In genomic region chr15:76401285-76401684, GRCh38 we compare ENCODE assay signal across 17 cellular contexts.
DNase-seq lines count a peak whose midpoint lies in the region; ATAC-seq and TF ChIP-seq lines count a peak whose summit lies in the region.
"Had no signal": no experiment of that assay in that cellular context is flagged by ENCODE, and none has a peak within 500 bp of the region (broad histone marks: within the 10 kb centered on the region; RNA-seq: fewer than 3 reads in every experiment).

No MANE protein-coding gene starts in this region.

- no peak overlapping the region for H2BK5ac ChIP-seq in mesendoderm (ENCODE audit: low read length)

- ATAC-seq in PC-3 (no peak), GM21390 (IDR thresholded peaks at IDR 0.05; ENCODE audit: unreplicated experiment) (no peak)
- ATAC-seq: activated CD8-positive, alpha-beta T cell treated with anti-CD3 and anti-CD28 coated beads, Interleukin-2, amount 10 ng/mL, durations not matched to agents 7 days and 5 days; activated naive CD8-positive, alpha-beta T cell treated with anti-CD3 and anti-CD28 coated beads, Interleukin-2, amount 50 U/mL, for 24 hours; natural killer cell treated with Interleukin-12 subunit alpha and Interleukin-12 subunit beta and Interleukin-15 and Interleukin-18, amount 100 ng/mL, for 72 hours; T-cell had no signal

- H2BK15ac ChIP-seq in mesendoderm (replicated peaks; ENCODE audit: low read depth) = no peak overlapping the region

- no peak overlapping the region for H3K18ac ChIP-seq in mesendoderm (ENCODE audit: low read length)

- H2AK5ac ChIP-seq in mesendoderm (ENCODE audit: low read length) = no peak overlapping the region

- no peak overlapping the region for H2AFZ ChIP-seq in PC-3 (ENCODE audit: low read length)

- H3K4me2 ChIP-seq in PC-3 (ENCODE audit: low read length) (no peak overlapping the region), mesendoderm (ENCODE audit: low read length) (no peak overlapping the region)

- H3K79me2 ChIP-seq in PC-3 (ENCODE audit: low read length) (no peaks in the 10 kb centered on the region), mesendoderm (ENCODE audit: control insufficient read depth, insufficient read depth, low read length) (no peaks in the 10 kb centered on the region)

- H3K4me1 ChIP-seq in A673 (ENCODE audit: insufficient read depth, low read length, poor library complexity, severe bottlenecking) (no peaks in the 10 kb centered on the region), PC-3 (ENCODE audit: insufficient read depth, low read length) (peaks cover 6% of the 10 kb centered on the region), mesendoderm (ENCODE audit: control insufficient read depth, low read depth, low read length) (peaks cover 2% of the 10 kb centered on the region)
- H3K4me1 ChIP-seq: Caco-2 had no signal

- no peak overlapping the region for H3K4me3 ChIP-seq in A673 (ENCODE audit: low read depth, low read length, poor library complexity, severe bottlenecking)
- H3K4me3 ChIP-seq in HFF-Myc (replicated peaks; ENCODE audit: low read depth, low read length) = no peak overlapping the region
- no peak overlapping the region for H3K4me3 ChIP-seq in PC-3 (ENCODE audit: low read length)
- no peak overlapping the region for H3K4me3 ChIP-seq in foreskin fibroblast (ENCODE audit: low read depth in 1 of 2, low read length in 2 of 2)
- H3K4me3 ChIP-seq in mesendoderm (ENCODE audit: low read length) = no peak overlapping the region
- H3K4me3 ChIP-seq: lung had no signal

- no peak overlapping the region for H3K23ac ChIP-seq in mesendoderm (ENCODE audit: low read length)

- H2BK120ac ChIP-seq in mesendoderm (ENCODE audit: low read depth, low read length) = no peak overlapping the region

- no peak for TF ChIP-seq CTCF in A673 (conservative IDR thresholded peaks at IDR 0.05; ENCODE audit: low read depth, low read length)
- TF ChIP-seq CTCF in HFF-Myc (IDR thresholded peaks at IDR 0.05; ENCODE audit: low read depth, low read length, missing control alignments) = no peak
- no peak for TF ChIP-seq CTCF in PC-3 (conservative IDR thresholded peaks at IDR 0.05; ENCODE audit: low read depth, low read length)
- TF ChIP-seq CTCF in foreskin fibroblast (IDR thresholded peaks at IDR 0.05; ENCODE audit: low read depth, low read length) = no peak

- no peaks in the 10 kb centered on the region for H3K79me1 ChIP-seq in mesendoderm (ENCODE audit: low read length)

- no peaks in the 10 kb centered on the region for H3K36me3 ChIP-seq in A673 (ENCODE audit: insufficient read depth, low read length, poor library complexity, severe bottlenecking)
- H3K36me3 ChIP-seq in PC-3 (ENCODE audit: low read depth, low read length) = no peaks in the 10 kb centered on the region
- no peaks in the 10 kb centered on the region for H3K36me3 ChIP-seq in mesendoderm (ENCODE audit: control insufficient read depth, insufficient read depth, low read length)

- POLR2A ChIA-PET in A673 (lab: Charles Lee; ENCODE audit: low non-redundant PET) = interaction anchor here (0.6 kb wide), 1 partner anchor 455 kb away, joined by 5 read pairs; no protein-coding TSS in a partner anchor
- POLR2A ChIA-PET in PC-3 (lab: Charles Lee; ENCODE audit: unreplicated experiment) = no interaction called here

- no peaks in the 10 kb centered on the region for H4K20me1 ChIP-seq in PC-3 (ENCODE audit: low read length)

- intact Hi-C loops in A673 (cut with micrococcal nuclease; ENCODE audit: unreplicated experiment) = no loop called here
- intact Hi-C loops in PC-3 (cut with micrococcal nuclease) = no loop called here

- DNase-seq in A673 (ENCODE audit: low spot score) (peak; percentile 8), HFF-Myc (ENCODE audit: extremely low read depth, low read depth) (peak; percentile 2), PC-3 (peak; percentile 47), foreskin fibroblast (peak; percentile 78 to 81), mesendoderm (no peak), GF-D8 (lab: John Stamatoyannopoulos, UW) (no peak), A172 (ENCODE audit: low spot score) (no peak)
- DNase-seq: activated CD8-positive, alpha-beta T cell treated with anti-CD3 and anti-CD28 coated beads, Interleukin-2, amount 10 ng/mL, durations not matched to agents 7 days and 5 days; activated naive CD8-positive, alpha-beta T cell treated with anti-CD3 and anti-CD28 coated beads, Interleukin-2, amount 50 U/mL, for 24 hours; AML-193; Caco-2; NCI-H2081; T-cell had no signal

- H3K56ac ChIP-seq in mesendoderm (ENCODE audit: low read length) = no peak overlapping the region

- H3F3A ChIP-seq in PC-3 (ENCODE audit: low read length, unreplicated experiment) = no peaks in the 10 kb centered on the region

- H3K9ac ChIP-seq in PC-3 (ENCODE audit: low read length) (no peak overlapping the region), mesendoderm (ENCODE audit: low read length) (no peak overlapping the region)

- no peak overlapping the region for H4K8ac ChIP-seq in mesendoderm (ENCODE audit: low read depth, low read length)

- BruUV-seq in A673 (replicated peaks; lab: Mats Ljungman, UMichigan) (no TSS peak), PC-3 (replicated peaks; lab: Mats Ljungman, UMichigan) (no TSS peak)

- no CpG with 5 or more reads among the region's 1 CpG for WGBS in mesendoderm (ENCODE audit: extremely low coverage, insufficient coverage, low lambda C conversion rate)

- no peak overlapping the region for H3K4ac ChIP-seq in mesendoderm (ENCODE audit: low read depth, low read length)

- H3K9me3 ChIP-seq in A673 (ENCODE audit: low read depth, low read length, poor library complexity, severe bottlenecking) = no peaks in the 10 kb centered on the region
- H3K9me3 ChIP-seq in PC-3 (ENCODE audit: low read length) = no peaks in the 10 kb centered on the region
- H3K9me3 ChIP-seq: Caco-2 had no signal

- H3K27me3 ChIP-seq in A673 (replicated peaks; ENCODE audit: insufficient read depth, low read depth, low read length, poor library complexity) (no peaks in the 10 kb centered on the region), PC-3 (ENCODE audit: low read length) (no peaks in the 10 kb centered on the region), mesendoderm (ENCODE audit: insufficient read depth, low read length, poor library complexity) (no peaks in the 10 kb centered on the region)

- H4K5ac ChIP-seq in mesendoderm (ENCODE audit: low read length) = no peak overlapping the region

- no peak overlapping the region for H3K27ac ChIP-seq in A673 (ENCODE audit: low read depth, low read length, poor library complexity, severe bottlenecking)
- no peak overlapping the region for H3K27ac ChIP-seq in PC-3 (ENCODE audit: low read length)
- H3K27ac ChIP-seq in mesendoderm (ENCODE audit: low read depth, low read length) = no peak overlapping the region
- H3K27ac ChIP-seq: VCaP had no signal

- CTCF ChIA-PET in A673 (lab: Charles Lee) (no interaction called here), PC-3 (lab: Charles Lee) (no interaction called here)

- H3K9me2 ChIP-seq in PC-3 (replicated peaks; ENCODE audit: low read length) = no peaks in the 10 kb centered on the region

Comparison
In these comparisons a context has a peak if more than half of its experiments do, and no peak if none do; other contexts are left out.
1. DNase-seq: peak in A673 (single experiment), HFF-Myc (single experiment), PC-3 (single experiment) and foreskin fibroblast (2 of 2); none in mesendoderm (single experiment), GF-D8 (single experiment) and A172 (single experiment).